Comparison of ENCODE assay signal across 11 cellular contexts in genomic region chr17:57519199-57519598, GRCh38.
A peak's percentile ranks its signal among the peaks of the same experiment; 100 is the strongest.
DNase-seq lines count a peak whose midpoint lies in the region; ATAC-seq and TF ChIP-seq lines count a peak whose summit lies in the region.
"Had no signal": no experiment of that assay in that cellular context is flagged by ENCODE, and none has a peak within 500 bp of the region (broad histone marks: within the 10 kb centered on the region; RNA-seq: fewer than 3 reads in every experiment).

No MANE protein-coding gene starts in this region.

- POLR2A ChIA-PET in HEK293 (lab: Yijun Ruan, JAX) (no interaction called here), RWPE1 (lab: Yijun Ruan, JAX; ENCODE audit: low non-redundant PET) (interaction anchor here (0.5 kb wide), 1 partner anchor 204 kb away, joined by 7 read pairs; no protein-coding TSS in a partner anchor)
- POLR2A ChIA-PET in activated CD4-positive, alpha-beta memory T cell treated with anti-CD3 and anti-CD28 coated beads for 36 hours (lab: Charles Lee), result no interaction called here

- no peaks in the 10 kb centered on the region for H3K27me3 Mint-ChIP-seq in activated CD4-positive, alpha-beta memory T cell treated with anti-CD3 and anti-CD28 coated beads for 36 hours
- no peaks in the 10 kb centered on the region for H3K27me3 Mint-ChIP-seq in natural killer cell (ENCODE audit: low read depth in 2 of 2)
- H3K27me3 Mint-ChIP-seq: stimulated activated naive CD8-positive, alpha-beta T cell treated with anti-CD3 and anti-CD28 coated beads, Interleukin-15, amount 100 ng/mL, for 72 hours had no signal

- intact Hi-C loops in activated CD4-positive, alpha-beta memory T cell treated with anti-CD3 and anti-CD28 coated beads for 36 hours (cut with micrococcal nuclease), result no loop called here
- intact Hi-C loops in natural killer cell (cut with micrococcal nuclease), result no loop called here

- ATAC-seq in HG02623 (IDR thresholded peaks at IDR 0.05; ENCODE audit: unreplicated experiment) (no peak), natural killer cell (no peak)
- ATAC-seq: stimulated activated naive CD8-positive, alpha-beta T cell treated with anti-CD3 and anti-CD28 coated beads, Interleukin-15, amount 100 ng/mL, for 72 hours had no signal

- H3K4me2 ChIP-seq in fibroblast of lung (ENCODE audit: extremely low read depth, insufficient read depth, low read length), result no peak overlapping the region
- peak overlapping the region; percentile 46 for H3K4me2 ChIP-seq in parathyroid adenoma (ENCODE audit: low read length)
- H3K4me2 ChIP-seq: KMS-11 had no signal

- H3K27ac ChIP-seq in HEK293 (ENCODE audit: extremely low read depth, low read depth, low read length) (no peak overlapping the region), RWPE1 (peak overlapping the region; percentile 4; the same call in 1 of the 2 replicates), fibroblast of lung (ENCODE audit: insufficient read depth, low read length) (no peak overlapping the region), parathyroid adenoma (peak overlapping the region; percentile 84)
- H3K27ac ChIP-seq: KMS-11 had no signal

- H3K9me3 ChIP-seq in HEK293 (ENCODE audit: control insufficient read depth, insufficient read depth, low read depth, low read length) (no peaks in the 10 kb centered on the region), fibroblast of lung (ENCODE audit: control insufficient read depth, insufficient read depth, low read depth, low read length) (no peaks in the 10 kb centered on the region), parathyroid adenoma (ENCODE audit: control insufficient read depth, low read length) (no peaks in the 10 kb centered on the region)

- H3K4me1 ChIP-seq in HEK293 (ENCODE audit: control insufficient read depth, insufficient read depth, low read length), result peaks cover 23% of the 10 kb centered on the region
- H3K4me1 ChIP-seq in fibroblast of lung (ENCODE audit: control insufficient read depth, extremely low read depth, insufficient read depth, low read length), result no peaks in the 10 kb centered on the region
- H3K4me1 ChIP-seq in parathyroid adenoma, result peaks cover 49% of the 10 kb centered on the region

- no peaks in the 10 kb centered on the region for H3K36me3 Mint-ChIP-seq in activated CD4-positive, alpha-beta memory T cell treated with anti-CD3 and anti-CD28 coated beads for 36 hours
- no peaks in the 10 kb centered on the region for H3K36me3 Mint-ChIP-seq in natural killer cell

- CTCF ChIA-PET in HEK293 (lab: Yijun Ruan, JAX), result interaction anchor here (0.6 to 1.9 kb wide), 5 partner anchors 79 to 1983 kb away, joined by 3 to 5 read pairs (median 4); no protein-coding TSS in a partner anchor
- CTCF ChIA-PET in RWPE1 (lab: Yijun Ruan, JAX), result interaction anchor here (1.4 kb wide), 1 partner anchor 276 kb away, joined by 7 read pairs; no protein-coding TSS in a partner anchor
- CTCF ChIA-PET in activated CD4-positive, alpha-beta memory T cell treated with anti-CD3 and anti-CD28 coated beads for 36 hours (lab: Charles Lee), result interaction anchor here (1.9 kb wide), 1 partner anchor 276 kb away, joined by 7 read pairs; no protein-coding TSS in a partner anchor

- no peak for DNase-seq in RWPE1 (ENCODE audit: low spot score)
- DNase-seq in fibroblast of lung (ENCODE audit: low read depth in 2 of 2), result peak; percentile 27 to 72
- DNase-seq in activated CD4-positive, alpha-beta memory T cell treated with anti-CD3 and anti-CD28 coated beads for 36 hours, result no peak
- DNase-seq in H7, result no peak
- DNase-seq in natural killer cell, result no peak
- DNase-seq: stimulated activated naive CD8-positive, alpha-beta T cell treated with anti-CD3 and anti-CD28 coated beads, Interleukin-15, amount 100 ng/mL, for 72 hours had no signal

- H3K4me3 Mint-ChIP-seq in activated CD4-positive, alpha-beta memory T cell treated with anti-CD3 and anti-CD28 coated beads for 36 hours, result no peak overlapping the region
- H3K4me3 Mint-ChIP-seq in natural killer cell, result no peak overlapping the region
- H3K4me3 Mint-ChIP-seq: stimulated activated naive CD8-positive, alpha-beta T cell treated with anti-CD3 and anti-CD28 coated beads, Interleukin-15, amount 100 ng/mL, for 72 hours; T-helper 1 cell treated with Interleukin-12 subunit alpha and Interleukin-12 subunit beta and Interleukin-4 antibody, amounts not matched to agents 30 μg/mL and 1 μg/mL, for 36 hours had no signal

- no peaks in the 10 kb centered on the region for H3K79me2 ChIP-seq in fibroblast of lung (ENCODE audit: control insufficient read depth, insufficient read depth, low read length)
- peaks cover 28% of the 10 kb centered on the region for H3K79me2 ChIP-seq in parathyroid adenoma

- H3K27ac Mint-ChIP-seq in activated CD4-positive, alpha-beta memory T cell treated with anti-CD3 and anti-CD28 coated beads for 36 hours, result no peak overlapping the region
- H3K27ac Mint-ChIP-seq in natural killer cell, result no peak overlapping the region
- H3K27ac Mint-ChIP-seq: T-helper 1 cell treated with Interleukin-12 subunit alpha and Interleukin-12 subunit beta and Interleukin-4 antibody, amounts not matched to agents 30 μg/mL and 1 μg/mL, for 36 hours had no signal

- no peak overlapping the region for H3K4me3 ChIP-seq in HEK293 (ENCODE audit: low read depth, low read length)
- no peak overlapping the region for H3K4me3 ChIP-seq in fibroblast of lung (replicated peaks in 1 of 4; ENCODE audit: control extremely low read depth in 1 of 4, insufficient read depth in 1 of 4, low read depth in 3 of 4, low read length in 4 of 4)
- no peak overlapping the region for H3K4me3 ChIP-seq in parathyroid adenoma (ENCODE audit: low read depth, low read length)
- H3K4me3 ChIP-seq in H7 (ENCODE audit: insufficient read depth, low read depth, low read length), result no peak overlapping the region

- no peaks in the 10 kb centered on the region for H4K20me1 ChIP-seq in fibroblast of lung (ENCODE audit: control insufficient read depth, extremely low read depth, insufficient read depth, low read length)

- H2AFZ ChIP-seq in fibroblast of lung (ENCODE audit: low read length) (no peak overlapping the region), parathyroid adenoma (peak overlapping the region; percentile 16)

- no peaks in the 10 kb centered on the region for H3K9me3 Mint-ChIP-seq in activated CD4-positive, alpha-beta memory T cell treated with anti-CD3 and anti-CD28 coated beads for 36 hours
- no peaks in the 10 kb centered on the region for H3K9me3 Mint-ChIP-seq in natural killer cell
- H3K9me3 Mint-ChIP-seq: stimulated activated naive CD8-positive, alpha-beta T cell treated with anti-CD3 and anti-CD28 coated beads, Interleukin-15, amount 100 ng/mL, for 72 hours; T-helper 1 cell treated with Interleukin-12 subunit alpha and Interleukin-12 subunit beta and Interleukin-4 antibody, amounts not matched to agents 30 μg/mL and 1 μg/mL, for 36 hours had no signal

- no peak overlapping the region for H3K9ac ChIP-seq in fibroblast of lung (ENCODE audit: insufficient read depth, low read length)
- no peak overlapping the region for H3K9ac ChIP-seq in parathyroid adenoma
- H3K9ac ChIP-seq: KMS-11 had no signal

- TF ChIP-seq CTCF in HEK293 (tag by site-specific recombination; IDR thresholded peaks at IDR 0.05) (no peak), RWPE1 (conservative IDR thresholded peaks at IDR 0.05; ENCODE audit: low read depth) (no peak), fibroblast of lung (conservative IDR thresholded peaks at IDR 0.05 in 1 of 2, IDR thresholded peaks at IDR 0.05 in 1 of 2; ENCODE audit: low read depth in 1 of 2, low read length in 2 of 2) (no peak), parathyroid adenoma (IDR thresholded peaks at IDR 0.05) (no peak), natural killer cell (IDR thresholded peaks at IDR 0.05) (no peak)

- H3K36me3 ChIP-seq in HEK293 (ENCODE audit: control insufficient read depth in 2 of 2, insufficient read depth in 1 of 2, low read length in 2 of 2), result no peaks in the 10 kb centered on the region
- no peaks in the 10 kb centered on the region for H3K36me3 ChIP-seq in fibroblast of lung (ENCODE audit: control insufficient read depth, insufficient read depth, low read length)
- H3K36me3 ChIP-seq in parathyroid adenoma (ENCODE audit: control insufficient read depth, insufficient read depth, low read length), result no peaks in the 10 kb centered on the region
- no peaks in the 10 kb centered on the region for H3K36me3 ChIP-seq in H7 (replicated peaks; ENCODE audit: control insufficient read depth, insufficient read depth, low read length)

- H3K4me1 Mint-ChIP-seq in activated CD4-positive, alpha-beta memory T cell treated with anti-CD3 and anti-CD28 coated beads for 36 hours (ENCODE audit: low read depth), result peaks cover 14% of the 10 kb centered on the region
- peaks cover 0 to 5% of the 10 kb centered on the region in 2 donors for H3K4me1 Mint-ChIP-seq in natural killer cell

- H3K27me3 ChIP-seq in fibroblast of lung (ENCODE audit: control insufficient read depth, insufficient read depth, low read length) (no peaks in the 10 kb centered on the region), parathyroid adenoma (ENCODE audit: control insufficient read depth, insufficient read depth, low read length) (no peaks in the 10 kb centered on the region), H7 (ENCODE audit: control insufficient read depth, insufficient read depth, low read length) (no peaks in the 10 kb centered on the region)

TF ChIP-seq in HEK293, 187 proteins besides CTCF, POLR2A, EP300 and RAD21:
- peak; percentile 90 for TF ChIP-seq ZBTB6 (tag by site-specific recombination; IDR thresholded peaks at IDR 0.05)
- no peak for TF ChIP-seq ZNF837 (tag by site-specific recombination; IDR thresholded peaks at IDR 0.05)

Comparison
In these comparisons a context has a peak if more than half of its experiments do, and no peak if none do; other contexts are left out.
1. H3K27ac ChIP-seq: peak in RWPE1 (single experiment) and parathyroid adenoma (single experiment); none in HEK293 (single experiment) and fibroblast of lung (single experiment).
2. DNase-seq: peak in fibroblast of lung (2 of 2); none in RWPE1 (single experiment), activated CD4-positive, alpha-beta memory T cell treated with anti-CD3 and anti-CD28 coated beads for 36 hours (single experiment), H7 (single experiment) and natural killer cell (single experiment).